Comparison of ENCODE assay signal across 8 cellular contexts in genomic region chr9:97889941-97890557, GRCh38.
DNase-seq lines count a peak whose midpoint lies in the region; ATAC-seq and TF ChIP-seq lines count a peak whose summit lies in the region.
"Had no signal": no experiment of that assay in that cellular context is flagged by ENCODE, and none has a peak within 500 bp of the region (broad histone marks: within the 10 kb centered on the region; RNA-seq: fewer than 3 reads in every experiment).

No MANE protein-coding gene starts in this region.

- no peaks in the 10 kb centered on the region for H4K20me1 ChIP-seq in OCI-LY3 (ENCODE audit: insufficient read depth, low read length)

- 0 out of 2 replicates have a peak, but pooled peaks cover 2% of the 10 kb centered on the region for H3K27me3 ChIP-seq in OCI-LY3 (ENCODE audit: low read depth, low read length)
- H3K27me3 ChIP-seq in iPS DF 6.9 (ENCODE audit: control insufficient read depth, insufficient read depth, low read length) = no peaks in the 10 kb centered on the region

- peak; percentile 87 for DNase-seq in activated effector memory CD4-positive, alpha-beta T cell treated with anti-CD3 and anti-CD28 coated beads, Interleukin-2, amount 50 U/mL, for 16 hours
- DNase-seq in iPS DF 6.9 (ENCODE audit: low read depth, low spot score) = peak; percentile 25
- peak; percentile 47 for DNase-seq in stimulated activated CD8-positive, alpha-beta memory T cell treated with anti-CD3 and anti-CD28 coated beads, Interleukin-15, amount 100 ng/mL, for 24 hours (ENCODE audit: low read depth)
- DNase-seq: stimulated activated naive B cell treated with anti-CD40 and anti-IgM and Interleukin-4, amounts not matched to agents 10 μg/mL and 1 μg/mL and 100 μg/mL, for 72 hours had no signal

- no CpG with 5 or more reads among the region's 9 CpGs for WGBS in iPS DF 6.9 (ENCODE audit: insufficient coverage, insufficient read length)

- H2AFZ ChIP-seq in OCI-LY3 (ENCODE audit: low read depth, low read length) = no peak overlapping the region; the same call in 1 of the 2 replicates

- no peaks in the 10 kb centered on the region for H3K79me2 ChIP-seq in OCI-LY3 (ENCODE audit: low read length)

- no peak overlapping the region for H3K9ac ChIP-seq in OCI-LY3 (ENCODE audit: low read length)

- H3K4me3 ChIP-seq in OCI-LY3 (ENCODE audit: low read length) (no peak overlapping the region), iPS DF 6.9 (ENCODE audit: low read length) (no peak overlapping the region)

- peak overlapping the region; percentile 9; the same call in 1 of the 2 replicates for H3K4me2 ChIP-seq in OCI-LY3 (ENCODE audit: low read length)

- ATAC-seq in HG02981 (IDR thresholded peaks at IDR 0.05; ENCODE audit: unreplicated experiment) = no peak
- ATAC-seq in HG03439 (IDR thresholded peaks at IDR 0.05; ENCODE audit: unreplicated experiment) = no peak

- H3K36me3 ChIP-seq in OCI-LY3 (replicated peaks; ENCODE audit: low read depth, low read length) (no peaks in the 10 kb centered on the region), iPS DF 6.9 (ENCODE audit: control insufficient read depth, insufficient read depth, low read length) (no peaks in the 10 kb centered on the region)

- H3K27ac ChIP-seq in OCI-LY3 (ENCODE audit: low read length) = no peak overlapping the region
- no peak overlapping the region for H3K27ac ChIP-seq in iPS DF 6.9 (ENCODE audit: low read length)

- H3K9me3 ChIP-seq in OCI-LY3 (ENCODE audit: insufficient read depth, low read length) = no peaks in the 10 kb centered on the region
- H3K9me3 ChIP-seq in iPS DF 6.9 (ENCODE audit: control insufficient read depth, insufficient read depth, low read length) = no peaks in the 10 kb centered on the region

- TF ChIP-seq CTCF in GM12873 (IDR thresholded peaks at IDR 0.05; ENCODE audit: insufficient read depth, low read depth, low read length, missing control alignments) (peak; percentile 88), OCI-LY3 (IDR thresholded peaks at IDR 0.05; ENCODE audit: low read depth, low read length) (peak; percentile 88)

- H3K4me1 ChIP-seq in OCI-LY3 (ENCODE audit: low read length) (no peaks in the 10 kb centered on the region), iPS DF 6.9 (ENCODE audit: control insufficient read depth, insufficient read depth, low read length) (no peaks in the 10 kb centered on the region)

Comparison
In these comparisons a context has a peak if more than half of its experiments do, and no peak if none do; other contexts are left out.
1. DNase-seq: peak in every context shown above with its lines; median percentile 87 in activated effector memory CD4-positive, alpha-beta T cell treated with anti-CD3 and anti-CD28 coated beads, Interleukin-2, amount 50 U/mL, for 16 hours; 47 in stimulated activated CD8-positive, alpha-beta memory T cell treated with anti-CD3 and anti-CD28 coated beads, Interleukin-15, amount 100 ng/mL, for 24 hours; 25 in iPS DF 6.9.